ENCODE assay signal across 12 cellular contexts in genomic region chr5:93062548-93062947, GRCh38.
DNase-seq lines count a peak whose midpoint lies in the region; ATAC-seq, FAIRE-seq and TF ChIP-seq lines count a peak whose summit lies in the region.
"Had no signal": no experiment of that assay in that cellular context is flagged by ENCODE, and none has a peak within 500 bp of the region (broad histone marks: within the 10 kb centered on the region; RNA-seq: fewer than 3 reads in every experiment).

No MANE protein-coding gene starts in this region.

- no peak overlapping the region for H3K4me2 ChIP-seq in SU-DHL-6 (ENCODE audit: low read depth, low read length, poor library complexity, severe bottlenecking)

- H3K4me3 Mint-ChIP-seq in nephron progenitor cell: no peak overlapping the region
- H3K4me3 Mint-ChIP-seq in natural killer cell treated with Interleukin-12 subunit alpha and Interleukin-12 subunit beta and Interleukin-15 and Interleukin-18, amount 100 ng/mL, for 72 hours: no peak overlapping the region

- H3K36me3 Mint-ChIP-seq in nephron progenitor cell (ENCODE audit: low read depth): peaks cover 21% of the 10 kb centered on the region
- no peaks in the 10 kb centered on the region for H3K36me3 Mint-ChIP-seq in natural killer cell treated with Interleukin-12 subunit alpha and Interleukin-12 subunit beta and Interleukin-15 and Interleukin-18, amount 100 ng/mL, for 72 hours

- intact Hi-C loops in kidney (cut with DNase I): no loop called here

- H3K27me3 ChIP-seq in HAP-1 (ENCODE audit: low read depth) (no peaks in the 10 kb centered on the region), SU-DHL-6 (ENCODE audit: low read length) (no peaks in the 10 kb centered on the region)

- FAIRE-seq in kidney (lab: Jason Lieb, UNC): peak; percentile 54

- peaks cover 4% of the 10 kb centered on the region for H3K27me3 Mint-ChIP-seq in nephron progenitor cell (ENCODE audit: low read depth, poor library complexity)
- H3K27me3 Mint-ChIP-seq in natural killer cell treated with Interleukin-12 subunit alpha and Interleukin-12 subunit beta and Interleukin-15 and Interleukin-18, amount 100 ng/mL, for 72 hours: no peaks in the 10 kb centered on the region

- H3K9ac ChIP-seq in SU-DHL-6 (ENCODE audit: low read length): no peak overlapping the region
- no peak overlapping the region for H3K9ac ChIP-seq in kidney (ENCODE audit: low read length in 2 of 2)

- H3K4me1 ChIP-seq in HAP-1 (peaks cover 14% of the 10 kb centered on the region), kidney (ENCODE audit: control insufficient read depth in 1 of 2, insufficient read depth in 1 of 2, low read depth in 1 of 2, low read length in 2 of 2) (no peaks in the 10 kb centered on the region)

- H3K4me3 ChIP-seq in HAP-1 (no peak overlapping the region), SU-DHL-6 (ENCODE audit: insufficient read depth, low read length, poor library complexity, severe bottlenecking) (no peak overlapping the region), kidney (ENCODE audit: low read length in 2 of 2) (no peak overlapping the region)

- H3K9me3 Mint-ChIP-seq in nephron progenitor cell: peaks cover 4% of the 10 kb centered on the region
- H3K9me3 Mint-ChIP-seq in natural killer cell treated with Interleukin-12 subunit alpha and Interleukin-12 subunit beta and Interleukin-15 and Interleukin-18, amount 100 ng/mL, for 72 hours: peaks cover 14% of the 10 kb centered on the region

- no peaks in the 10 kb centered on the region for H4K20me1 ChIP-seq in SU-DHL-6 (ENCODE audit: low read depth, low read length)

- H3K9me3 ChIP-seq in HAP-1: no peaks in the 10 kb centered on the region
- H3K9me3 ChIP-seq in SU-DHL-6 (ENCODE audit: insufficient read depth, low read length): no peaks in the 10 kb centered on the region
- H3K9me3 ChIP-seq in kidney (ENCODE audit: control insufficient read depth in 1 of 2, low read length in 2 of 2): no peaks in the 10 kb centered on the region

- DNase-seq in Caki2 (ENCODE audit: low read depth): peak; percentile 6
- peak; percentile 13 to 27 for DNase-seq in HAP-1 (ENCODE audit: low spot score in 2 of 2)
- DNase-seq in kidney: no peak
- DNase-seq in activated T-cell treated with anti-CD3 and anti-CD28 coated beads, Interleukin-2, amount 50 U/mL, for 48 hours: no peak
- no peak for DNase-seq in nephron progenitor cell
- no peak for DNase-seq in natural killer cell treated with Interleukin-12 subunit alpha and Interleukin-12 subunit beta and Interleukin-15 and Interleukin-18, amount 100 ng/mL, for 72 hours (ENCODE audit: low spot score)
- DNase-seq: aorta, NCI-H226, occipital lobe had no signal

- H3K27ac ChIP-seq in SU-DHL-6 (ENCODE audit: low read depth, low read length) (no peak overlapping the region), kidney (ENCODE audit: low read depth in 2 of 2, low read length in 2 of 2) (no peak overlapping the region)

- no peak overlapping the region for H2AFZ ChIP-seq in SU-DHL-6 (ENCODE audit: low read depth, low read length, severe bottlenecking)

- H3K79me2 ChIP-seq in SU-DHL-6 (ENCODE audit: insufficient read depth, low read length): no peaks in the 10 kb centered on the region

- H3K9me2 ChIP-seq in SU-DHL-6 (replicated peaks; ENCODE audit: insufficient read depth, low read length): no peaks in the 10 kb centered on the region

- H3K4me1 Mint-ChIP-seq in nephron progenitor cell: peaks cover 9% of the 10 kb centered on the region
- no peaks in the 10 kb centered on the region for H3K4me1 Mint-ChIP-seq in natural killer cell treated with Interleukin-12 subunit alpha and Interleukin-12 subunit beta and Interleukin-15 and Interleukin-18, amount 100 ng/mL, for 72 hours (ENCODE audit: low read depth in 2 of 2)

- H3K36me3 ChIP-seq in HAP-1 (replicated peaks) (no peaks in the 10 kb centered on the region), SU-DHL-6 (ENCODE audit: low read length) (no peaks in the 10 kb centered on the region), kidney (ENCODE audit: control insufficient read depth in 1 of 2, insufficient read depth in 2 of 2, low read length in 2 of 2) (no peaks in the 10 kb centered on the region)

- H3K27ac Mint-ChIP-seq in nephron progenitor cell: no peak overlapping the region
- no peak overlapping the region for H3K27ac Mint-ChIP-seq in natural killer cell treated with Interleukin-12 subunit alpha and Interleukin-12 subunit beta and Interleukin-15 and Interleukin-18, amount 100 ng/mL, for 72 hours

- no peak for ATAC-seq in GM21529 (IDR thresholded peaks at IDR 0.05; ENCODE audit: unreplicated experiment)
- no peak for ATAC-seq in natural killer cell treated with Interleukin-12 subunit alpha and Interleukin-12 subunit beta and Interleukin-15 and Interleukin-18, amount 100 ng/mL, for 72 hours
- ATAC-seq: activated CD4-positive, CD25-positive, alpha-beta regulatory T cell treated with anti-CD3 and anti-CD28 coated beads, Interleukin-2, amount 50 U/mL, for 24 hours had no signal

- TF ChIP-seq CTCF in SU-DHL-6 (IDR thresholded peaks at IDR 0.05; ENCODE audit: insufficient read depth, low read length, poor library complexity, severe bottlenecking) (peak; percentile 13), kidney (IDR thresholded peaks at IDR 0.05; ENCODE audit: borderline replicate concordance, extremely low read depth, insufficient read depth) (peak; percentile 25), nephron progenitor cell (IDR thresholded peaks at IDR 0.05) (no peak)

- in situ Hi-C loops in Caki2 (cut with HindIII; ENCODE audit: low pct_unique_long_range_greater_than_20kb, low sequenced_read_pairs) (no loop called here), HAP-1 (cut with MboI; ENCODE audit: low sequenced_read_pairs) (no loop called here)

- H3F3A ChIP-seq in SU-DHL-6 (ENCODE audit: insufficient read depth): no peaks in the 10 kb centered on the region

Comparison
In these comparisons a context has a peak if more than half of its experiments do, and no peak if none do; other contexts are left out.
1. DNase-seq: peak in Caki2 (single experiment) and HAP-1 (2 of 2); none in kidney (single experiment), activated T-cell treated with anti-CD3 and anti-CD28 coated beads, Interleukin-2, amount 50 U/mL, for 48 hours (0 of 2), nephron progenitor cell (single experiment) and natural killer cell treated with Interleukin-12 subunit alpha and Interleukin-12 subunit beta and Interleukin-15 and Interleukin-18, amount 100 ng/mL, for 72 hours (single experiment).